In the genomic region with DNA sequence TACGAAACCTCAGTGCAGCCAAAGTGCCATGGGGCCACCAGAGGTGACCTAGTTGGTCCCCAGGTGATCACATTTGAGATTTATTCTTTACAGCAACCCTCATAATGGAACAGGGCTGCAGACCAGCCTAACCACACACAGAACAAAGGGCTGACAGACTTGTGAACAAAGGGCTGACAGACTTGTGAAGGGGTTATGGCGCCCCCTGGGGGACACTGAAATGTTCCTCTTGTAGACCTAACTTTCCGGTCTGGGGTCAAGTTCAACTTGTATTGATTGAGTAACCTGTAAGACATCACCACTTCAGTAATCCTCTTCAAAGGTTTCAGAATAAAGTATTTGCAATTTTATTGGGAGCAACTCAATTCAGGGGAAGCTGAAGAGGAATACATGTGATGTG, we compare ENCODE assay signal across 1 cellular context.
A peak's percentile ranks its signal among the peaks of the same experiment; 100 is the strongest.
TF ChIP-seq lines count a peak whose summit lies in the region.

No MANE protein-coding gene starts in this region.

TF ChIP-seq in HepG2, 621 proteins besides CTCF, POLR2A, EP300 and RAD21 (continued from another document and continues in another):
- TF ChIP-seq ZNF432 (CRISPR knock-in tag; IDR thresholded peaks at IDR 0.05; ENCODE audit: borderline replicate concordance) (no peak), MAFK (conservative IDR thresholded peaks at IDR 0.05 in 1 of 2, IDR thresholded peaks at IDR 0.05 in 1 of 2; ENCODE audit: low read length in 2 of 2) (no peak), ONECUT2 (CRISPR knock-in tag; IDR thresholded peaks at IDR 0.05) (peak; percentile 82), NFIC (IDR thresholded peaks at IDR 0.05; ENCODE audit: low read length) (no peak; the same call in 1 of the 2 replicates), RAD51 (IDR thresholded peaks at IDR 0.05; ENCODE audit: borderline replicate concordance) (no peak), CCDC6 (CRISPR knock-in tag; IDR thresholded peaks at IDR 0.05) (no peak), SMC3 (IDR thresholded peaks at IDR 0.05; ENCODE audit: low read length) (peak; percentile 95), ZNF660 (CRISPR knock-in tag; IDR thresholded peaks at IDR 0.05; ENCODE audit: borderline replicate concordance, low read depth) (no peak), PHF21A (CRISPR knock-in tag; IDR thresholded peaks at IDR 0.05) (no peak), ZNF292 (CRISPR knock-in tag; IDR thresholded peaks at IDR 0.05; ENCODE audit: borderline replicate concordance, low read depth) (no peak), CREM (IDR thresholded peaks at IDR 0.05) (no peak), CREM (CRISPR knock-in tag; IDR thresholded peaks at IDR 0.05) (no peak), HDAC6 (IDR thresholded peaks at IDR 0.05; ENCODE audit: low read depth, low read length) (no peak), SOX13 (IDR thresholded peaks at IDR 0.05) (no peak), SOX13 (CRISPR knock-in tag; conservative IDR thresholded peaks at IDR 0.05 in 1 of 2, IDR thresholded peaks at IDR 0.05 in 1 of 2) (peak in 1 of 2 experiments; percentile 68; a peak in 1 of 4 replicates), KAT8 (CRISPR knock-in tag; IDR thresholded peaks at IDR 0.05) (peak; percentile 54; the same call in 1 of the 2 replicates), CEBPG (CRISPR knock-in tag; IDR thresholded peaks at IDR 0.05) (peak; percentile 51), BRCA1 (CRISPR knock-in tag; IDR thresholded peaks at IDR 0.05) (no peak), SIX4 (CRISPR knock-in tag; IDR thresholded peaks at IDR 0.05) (no peak), ZSCAN21 (CRISPR knock-in tag; IDR thresholded peaks at IDR 0.05; ENCODE audit: borderline replicate concordance) (no peak), ZNF234 (CRISPR knock-in tag; conservative IDR thresholded peaks at IDR 0.05) (no peak), MEF2D (CRISPR knock-in tag; IDR thresholded peaks at IDR 0.05) (peak; percentile 33; the same call in 1 of the 2 replicates), RCOR2 (CRISPR knock-in tag; IDR thresholded peaks at IDR 0.05) (peak; percentile 47; the same call in 1 of the 2 replicates), HOXA3 (CRISPR knock-in tag; IDR thresholded peaks at IDR 0.05) (no peak), BHLHE40 (IDR thresholded peaks at IDR 0.05; ENCODE audit: low read length) (no peak), NFE2L1 (CRISPR knock-in tag; IDR thresholded peaks at IDR 0.05; ENCODE audit: borderline replicate concordance) (no peak), ZNF709 (CRISPR knock-in tag; IDR thresholded peaks at IDR 0.05) (no peak), MIXL1 (CRISPR knock-in tag; IDR thresholded peaks at IDR 0.05) (0 out of 2 replicates have a peak, but pooled peaks have one; percentile 11), NFRKB (IDR thresholded peaks at IDR 0.05) (no peak), ZSCAN22 (CRISPR knock-in tag; IDR thresholded peaks at IDR 0.05) (no peak), ZBTB20 (CRISPR knock-in tag; IDR thresholded peaks at IDR 0.05; ENCODE audit: borderline replicate concordance, low read depth) (no peak), CHD2 (IDR thresholded peaks at IDR 0.05; ENCODE audit: low read depth, low read length) (no peak), NR2F6 (IDR thresholded peaks at IDR 0.05) (peak; percentile 79), NR2F6 (CRISPR knock-in tag; IDR thresholded peaks at IDR 0.05) (peak; percentile 82; the same call in 1 of the 2 replicates), ZBTB1 (CRISPR knock-in tag; IDR thresholded peaks at IDR 0.05; ENCODE audit: borderline replicate concordance) (no peak), ESRRA (CRISPR knock-in tag; IDR thresholded peaks at IDR 0.05; ENCODE audit: low read depth) (0 out of 2 replicates have a peak, but pooled peaks have one; percentile 3), SMAD3 (CRISPR knock-in tag; IDR thresholded peaks at IDR 0.05) (0 out of 2 replicates have a peak, but pooled peaks have one; percentile 42)
- TF ChIP-seq, protein P1, sequence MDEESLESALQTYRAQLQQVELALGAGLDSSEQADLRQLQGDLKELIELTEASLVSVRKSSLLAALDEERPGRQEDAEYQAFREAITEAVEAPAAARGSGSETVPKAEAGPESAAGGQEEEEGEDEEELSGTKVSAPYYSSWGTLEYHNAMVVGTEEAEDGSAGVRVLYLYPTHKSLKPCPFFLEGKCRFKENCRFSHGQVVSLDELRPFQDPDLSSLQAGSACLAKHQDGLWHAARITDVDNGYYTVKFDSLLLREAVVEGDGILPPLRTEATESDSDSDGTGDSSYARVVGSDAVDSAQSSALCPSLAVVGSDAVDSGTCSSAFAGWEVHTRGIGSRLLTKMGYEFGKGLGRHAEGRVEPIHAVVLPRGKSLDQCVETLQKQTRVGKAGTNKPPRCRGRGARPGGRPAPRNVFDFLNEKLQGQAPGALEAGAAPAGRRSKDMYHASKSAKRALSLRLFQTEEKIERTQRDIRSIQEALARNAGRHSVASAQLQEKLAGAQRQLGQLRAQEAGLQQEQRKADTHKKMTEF (CRISPR knock-in tag; IDR thresholded peaks at IDR 0.05), result 0 out of 2 replicates have a peak, but pooled peaks have one; percentile 48
- TF ChIP-seq, protein P2, sequence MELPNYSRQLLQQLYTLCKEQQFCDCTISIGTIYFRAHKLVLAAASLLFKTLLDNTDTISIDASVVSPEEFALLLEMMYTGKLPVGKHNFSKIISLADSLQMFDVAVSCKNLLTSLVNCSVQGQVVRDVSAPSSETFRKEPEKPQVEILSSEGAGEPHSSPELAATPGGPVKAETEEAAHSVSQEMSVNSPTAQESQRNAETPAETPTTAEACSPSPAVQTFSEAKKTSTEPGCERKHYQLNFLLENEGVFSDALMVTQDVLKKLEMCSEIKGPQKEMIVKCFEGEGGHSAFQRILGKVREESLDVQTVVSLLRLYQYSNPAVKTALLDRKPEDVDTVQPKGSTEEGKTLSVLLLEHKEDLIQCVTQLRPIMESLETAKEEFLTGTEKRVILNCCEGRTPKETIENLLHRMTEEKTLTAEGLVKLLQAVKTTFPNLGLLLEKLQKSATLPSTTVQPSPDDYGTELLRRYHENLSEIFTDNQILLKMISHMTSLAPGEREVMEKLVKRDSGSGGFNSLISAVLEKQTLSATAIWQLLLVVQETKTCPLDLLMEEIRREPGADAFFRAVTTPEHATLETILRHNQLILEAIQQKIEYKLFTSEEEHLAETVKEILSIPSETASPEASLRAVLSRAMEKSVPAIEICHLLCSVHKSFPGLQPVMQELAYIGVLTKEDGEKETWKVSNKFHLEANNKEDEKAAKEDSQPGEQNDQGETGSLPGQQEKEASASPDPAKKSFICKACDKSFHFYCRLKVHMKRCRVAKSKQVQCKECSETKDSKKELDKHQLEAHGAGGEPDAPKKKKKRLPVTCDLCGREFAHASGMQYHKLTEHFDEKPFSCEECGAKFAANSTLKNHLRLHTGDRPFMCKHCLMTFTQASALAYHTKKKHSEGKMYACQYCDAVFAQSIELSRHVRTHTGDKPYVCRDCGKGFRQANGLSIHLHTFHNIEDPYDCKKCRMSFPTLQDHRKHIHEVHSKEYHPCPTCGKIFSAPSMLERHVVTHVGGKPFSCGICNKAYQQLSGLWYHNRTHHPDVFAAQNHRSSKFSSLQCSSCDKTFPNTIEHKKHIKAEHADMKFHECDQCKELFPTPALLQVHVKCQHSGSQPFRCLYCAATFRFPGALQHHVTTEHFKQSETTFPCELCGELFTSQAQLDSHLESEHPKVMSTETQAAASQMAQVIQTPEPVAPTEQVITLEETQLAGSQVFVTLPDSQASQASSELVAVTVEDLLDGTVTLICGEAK (IDR thresholded peaks at IDR 0.05), result no peak
- TF ChIP-seq, protein P2 (CRISPR knock-in tag; IDR thresholded peaks at IDR 0.05), result no peak
- TF ChIP-seq, protein P3, sequence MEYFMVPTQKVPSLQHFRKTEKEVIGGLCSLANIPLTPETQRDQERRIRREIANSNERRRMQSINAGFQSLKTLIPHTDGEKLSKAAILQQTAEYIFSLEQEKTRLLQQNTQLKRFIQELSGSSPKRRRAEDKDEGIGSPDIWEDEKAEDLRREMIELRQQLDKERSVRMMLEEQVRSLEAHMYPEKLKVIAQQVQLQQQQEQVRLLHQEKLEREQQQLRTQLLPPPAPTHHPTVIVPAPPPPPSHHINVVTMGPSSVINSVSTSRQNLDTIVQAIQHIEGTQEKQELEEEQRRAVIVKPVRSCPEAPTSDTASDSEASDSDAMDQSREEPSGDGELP (IDR thresholded peaks at IDR 0.05; ENCODE audit: borderline replicate concordance, low read depth), result no peak
- TF ChIP-seq, protein P4, sequence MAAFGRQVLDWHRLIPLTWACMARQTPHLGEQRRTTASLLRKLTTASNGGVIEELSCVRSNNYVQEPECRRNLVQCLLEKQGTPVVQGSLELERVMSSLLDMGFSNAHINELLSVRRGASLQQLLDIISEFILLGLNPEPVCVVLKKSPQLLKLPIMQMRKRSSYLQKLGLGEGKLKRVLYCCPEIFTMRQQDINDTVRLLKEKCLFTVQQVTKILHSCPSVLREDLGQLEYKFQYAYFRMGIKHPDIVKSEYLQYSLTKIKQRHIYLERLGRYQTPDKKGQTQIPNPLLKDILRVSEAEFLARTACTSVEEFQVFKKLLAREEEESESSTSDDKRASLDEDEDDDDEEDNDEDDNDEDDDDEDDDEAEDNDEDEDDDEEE (CRISPR knock-in tag; IDR thresholded peaks at IDR 0.05), result no peak
- TF ChIP-seq, protein P5, sequence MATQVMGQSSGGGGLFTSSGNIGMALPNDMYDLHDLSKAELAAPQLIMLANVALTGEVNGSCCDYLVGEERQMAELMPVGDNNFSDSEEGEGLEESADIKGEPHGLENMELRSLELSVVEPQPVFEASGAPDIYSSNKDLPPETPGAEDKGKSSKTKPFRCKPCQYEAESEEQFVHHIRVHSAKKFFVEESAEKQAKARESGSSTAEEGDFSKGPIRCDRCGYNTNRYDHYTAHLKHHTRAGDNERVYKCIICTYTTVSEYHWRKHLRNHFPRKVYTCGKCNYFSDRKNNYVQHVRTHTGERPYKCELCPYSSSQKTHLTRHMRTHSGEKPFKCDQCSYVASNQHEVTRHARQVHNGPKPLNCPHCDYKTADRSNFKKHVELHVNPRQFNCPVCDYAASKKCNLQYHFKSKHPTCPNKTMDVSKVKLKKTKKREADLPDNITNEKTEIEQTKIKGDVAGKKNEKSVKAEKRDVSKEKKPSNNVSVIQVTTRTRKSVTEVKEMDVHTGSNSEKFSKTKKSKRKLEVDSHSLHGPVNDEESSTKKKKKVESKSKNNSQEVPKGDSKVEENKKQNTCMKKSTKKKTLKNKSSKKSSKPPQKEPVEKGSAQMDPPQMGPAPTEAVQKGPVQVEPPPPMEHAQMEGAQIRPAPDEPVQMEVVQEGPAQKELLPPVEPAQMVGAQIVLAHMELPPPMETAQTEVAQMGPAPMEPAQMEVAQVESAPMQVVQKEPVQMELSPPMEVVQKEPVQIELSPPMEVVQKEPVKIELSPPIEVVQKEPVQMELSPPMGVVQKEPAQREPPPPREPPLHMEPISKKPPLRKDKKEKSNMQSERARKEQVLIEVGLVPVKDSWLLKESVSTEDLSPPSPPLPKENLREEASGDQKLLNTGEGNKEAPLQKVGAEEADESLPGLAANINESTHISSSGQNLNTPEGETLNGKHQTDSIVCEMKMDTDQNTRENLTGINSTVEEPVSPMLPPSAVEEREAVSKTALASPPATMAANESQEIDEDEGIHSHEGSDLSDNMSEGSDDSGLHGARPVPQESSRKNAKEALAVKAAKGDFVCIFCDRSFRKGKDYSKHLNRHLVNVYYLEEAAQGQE (IDR thresholded peaks at IDR 0.05; ENCODE audit: borderline replicate concordance in 1 of 2, low read depth in 1 of 2, low read length in 2 of 2), result no peak
